ENCODE assay signal across 8 cellular contexts in genomic region chr22:37745548-37746365, GRCh38. TPM values are rescaled to one million over a fixed set of nuclear protein-coding genes. Genes with fewer than 3 reads are reported as not detected.
DNase-seq lines count a peak whose midpoint lies in the region; ATAC-seq and TF ChIP-seq lines count a peak whose summit lies in the region.

No MANE protein-coding gene starts in this region.

- intact Hi-C loops in CD4-positive, alpha-beta T cell (cut with DNase I, micrococcal nuclease) = loop anchor here in 1 of 2 experiments (2.0 to 5.0 kb wide), 5 partner anchors 59 to 138 kb away; partner anchors contain the start of genes ANKRD54, GCAT, GGA1 and NOL12
- intact Hi-C loops in activated T-helper 2 cell treated with anti-CD3 and anti-CD28 coated beads, Interferon-gamma antibody, Interleukin-2, Interleukin-4, amounts not matched to agents 10 μg/mL and 5 μg/mL and 100 μg/mL, durations not matched to agents 14 hours and 24 hours and 36 hours (cut with micrococcal nuclease) = loop anchor here (5.0 to 10.0 kb wide), 2 partner anchors 48 to 59 kb away; partner anchors contain the start of genes GCAT and TRIOBP

- peak overlapping the region; percentile 13 for H3K27ac ChIP-seq in CD4-positive, alpha-beta T cell (ENCODE audit: low read depth, low read length)

- H3K4me3 Mint-ChIP-seq in CD4-positive, alpha-beta T cell = peak overlapping the region; percentile 96
- H3K4me3 Mint-ChIP-seq in activated T-helper 2 cell treated with anti-CD3 and anti-CD28 coated beads, Interferon-gamma antibody, Interleukin-2, Interleukin-4, amounts not matched to agents 10 μg/mL and 5 μg/mL and 100 μg/mL, durations not matched to agents 14 hours and 24 hours and 36 hours (ENCODE audit: low read depth) = peak overlapping the region; percentile 90
- H3K4me3 Mint-ChIP-seq in naive thymus-derived CD8-positive, alpha-beta T cell = peak overlapping the region; percentile 79 to 97 (median 91)
- H3K4me3 Mint-ChIP-seq in stimulated activated effector memory CD8-positive, alpha-beta T cell treated with anti-CD3 and anti-CD28 coated beads, Interleukin-12 subunit alpha, Interleukin-12 subunit beta, amount 100 ng/mL, for 72 hours = peak overlapping the region; percentile 81

- no peaks in the 10 kb centered on the region for H3K27me3 ChIP-seq in CD4-positive, alpha-beta T cell (ENCODE audit: control insufficient read depth, insufficient read depth, low read length)

- peak; percentile 95 for ATAC-seq in CD4-positive, alpha-beta T cell (ENCODE audit: poor library complexity)
- ATAC-seq in GM21360 (IDR thresholded peaks at IDR 0.05; ENCODE audit: unreplicated experiment) = peak; percentile 54
- ATAC-seq in naive thymus-derived CD8-positive, alpha-beta T cell = peak; percentile 93 to 95
- peak; percentile 92 for ATAC-seq in stimulated activated effector memory CD8-positive, alpha-beta T cell treated with anti-CD3 and anti-CD28 coated beads, Interleukin-12 subunit alpha, Interleukin-12 subunit beta, amount 100 ng/mL, for 72 hours

- H3K36me3 Mint-ChIP-seq in CD4-positive, alpha-beta T cell (ENCODE audit: low read depth) = peaks cover 4% of the 10 kb centered on the region
- no peaks in the 10 kb centered on the region for H3K36me3 Mint-ChIP-seq in activated T-helper 2 cell treated with anti-CD3 and anti-CD28 coated beads, Interferon-gamma antibody, Interleukin-2, Interleukin-4, amounts not matched to agents 10 μg/mL and 5 μg/mL and 100 μg/mL, durations not matched to agents 14 hours and 24 hours and 36 hours (ENCODE audit: low read depth)
- H3K36me3 Mint-ChIP-seq in naive thymus-derived CD8-positive, alpha-beta T cell = no peaks in the 10 kb centered on the region
- H3K36me3 Mint-ChIP-seq in stimulated activated effector memory CD8-positive, alpha-beta T cell treated with anti-CD3 and anti-CD28 coated beads, Interleukin-12 subunit alpha, Interleukin-12 subunit beta, amount 100 ng/mL, for 72 hours = peaks cover 11% of the 10 kb centered on the region

- H3K27me3 Mint-ChIP-seq in CD4-positive, alpha-beta T cell = no peaks in the 10 kb centered on the region
- H3K27me3 Mint-ChIP-seq in activated T-helper 2 cell treated with anti-CD3 and anti-CD28 coated beads, Interferon-gamma antibody, Interleukin-2, Interleukin-4, amounts not matched to agents 10 μg/mL and 5 μg/mL and 100 μg/mL, durations not matched to agents 14 hours and 24 hours and 36 hours (ENCODE audit: low read depth) = no peaks in the 10 kb centered on the region
- H3K27me3 Mint-ChIP-seq in naive thymus-derived CD8-positive, alpha-beta T cell = no peaks in the 10 kb centered on the region

- no peak for TF ChIP-seq CTCF in CD4-positive, alpha-beta T cell (IDR thresholded peaks at IDR 0.05)
- TF ChIP-seq CTCF in fibroblast of mammary gland (conservative IDR thresholded peaks at IDR 0.05; ENCODE audit: control insufficient read depth, insufficient read depth, low read depth, low read length) = no peak

- no peaks in the 10 kb centered on the region for H3K9me3 ChIP-seq in CD4-positive, alpha-beta T cell (ENCODE audit: control insufficient read depth, low read length)

- CTCF ChIA-PET in CD4-positive, alpha-beta T cell (lab: Charles Lee) = no interaction called here

- peak overlapping the region; percentile 83 for H3K27ac Mint-ChIP-seq in CD4-positive, alpha-beta T cell
- H3K27ac Mint-ChIP-seq in activated T-helper 2 cell treated with anti-CD3 and anti-CD28 coated beads, Interferon-gamma antibody, Interleukin-2, Interleukin-4, amounts not matched to agents 10 μg/mL and 5 μg/mL and 100 μg/mL, durations not matched to agents 14 hours and 24 hours and 36 hours = peak overlapping the region; percentile 80
- H3K27ac Mint-ChIP-seq in naive thymus-derived CD8-positive, alpha-beta T cell = peak overlapping the region; percentile 74 to 93 (median 86)
- H3K27ac Mint-ChIP-seq in stimulated activated effector memory CD8-positive, alpha-beta T cell treated with anti-CD3 and anti-CD28 coated beads, Interleukin-12 subunit alpha, Interleukin-12 subunit beta, amount 100 ng/mL, for 72 hours = peak overlapping the region; percentile 84

- DNase-seq in CD4-positive, alpha-beta T cell = peak; percentile 68 to 87 (median 82)
- DNase-seq in HuH-7.5 (ENCODE audit: low spot score) = peak; percentile 94
- peak; percentile 92 for DNase-seq in RPMI8226
- peak; percentile 84 for DNase-seq in activated T-helper 2 cell treated with anti-CD3 and anti-CD28 coated beads, Interferon-gamma antibody, Interleukin-2, Interleukin-4, amounts not matched to agents 10 μg/mL and 5 μg/mL and 100 μg/mL, durations not matched to agents 14 hours and 24 hours and 36 hours (ENCODE audit: low spot score)
- peak; percentile 78 for DNase-seq in fibroblast of mammary gland (ENCODE audit: low read depth)
- peak; percentile 67 to 92 (median 81) for DNase-seq in naive thymus-derived CD8-positive, alpha-beta T cell
- DNase-seq in stimulated activated effector memory CD8-positive, alpha-beta T cell treated with anti-CD3 and anti-CD28 coated beads, Interleukin-12 subunit alpha, Interleukin-12 subunit beta, amount 100 ng/mL, for 72 hours (ENCODE audit: low spot score in 2 of 2) = peak; percentile 72 to 88

- H3K9me3 Mint-ChIP-seq in CD4-positive, alpha-beta T cell = no peaks in the 10 kb centered on the region
- no peaks in the 10 kb centered on the region for H3K9me3 Mint-ChIP-seq in activated T-helper 2 cell treated with anti-CD3 and anti-CD28 coated beads, Interferon-gamma antibody, Interleukin-2, Interleukin-4, amounts not matched to agents 10 μg/mL and 5 μg/mL and 100 μg/mL, durations not matched to agents 14 hours and 24 hours and 36 hours
- H3K9me3 Mint-ChIP-seq in naive thymus-derived CD8-positive, alpha-beta T cell = no peaks in the 10 kb centered on the region
- H3K9me3 Mint-ChIP-seq in stimulated activated effector memory CD8-positive, alpha-beta T cell treated with anti-CD3 and anti-CD28 coated beads, Interleukin-12 subunit alpha, Interleukin-12 subunit beta, amount 100 ng/mL, for 72 hours = no peaks in the 10 kb centered on the region

- peak overlapping the region; percentile 90 for H3K4me3 ChIP-seq in fibroblast of mammary gland (ENCODE audit: control insufficient read depth, low read depth, low read length)

- POLR2A ChIA-PET in CD4-positive, alpha-beta T cell (lab: Charles Lee) = interaction anchor here (1.2 kb wide), 1 partner anchor 64 kb away, joined by 3 read pairs; no protein-coding TSS in a partner anchor
- POLR2A ChIA-PET in naive thymus-derived CD8-positive, alpha-beta T cell (lab: Charles Lee) = interaction anchor here (1.0 kb wide), 1 partner anchor 455 kb away, joined by 6 read pairs; no protein-coding TSS in a partner anchor

- H3K4me1 Mint-ChIP-seq in CD4-positive, alpha-beta T cell (ENCODE audit: low read depth) = peaks cover 22% of the 10 kb centered on the region
- H3K4me1 Mint-ChIP-seq in activated T-helper 2 cell treated with anti-CD3 and anti-CD28 coated beads, Interferon-gamma antibody, Interleukin-2, Interleukin-4, amounts not matched to agents 10 μg/mL and 5 μg/mL and 100 μg/mL, durations not matched to agents 14 hours and 24 hours and 36 hours (ENCODE audit: low read depth) = peaks cover 26% of the 10 kb centered on the region
- H3K4me1 Mint-ChIP-seq in naive thymus-derived CD8-positive, alpha-beta T cell = peaks cover 14 to 38% (median 30%) of the 10 kb centered on the region in 4 donors
- H3K4me1 Mint-ChIP-seq in stimulated activated effector memory CD8-positive, alpha-beta T cell treated with anti-CD3 and anti-CD28 coated beads, Interleukin-12 subunit alpha, Interleukin-12 subunit beta, amount 100 ng/mL, for 72 hours = peaks cover 37% of the 10 kb centered on the region

RNA-seq across cellular contexts. Expression of gene TRIOBP, which starts 48.9 kb away (rescaled TPM):
- 10 to 100 TPM in 1 of 2 experiments, 1 to 10 TPM in 1; 9.0 to 10.1 TPM for total RNA-seq in CD4-positive, alpha-beta T cell
- 37.2 and 43.3 TPM in 2 replicates for total RNA-seq in activated T-helper 2 cell treated with anti-CD3 and anti-CD28 coated beads, Interferon-gamma antibody, Interleukin-2, Interleukin-4, amounts not matched to agents 10 μg/mL and 5 μg/mL and 100 μg/mL, durations not matched to agents 14 hours and 24 hours and 36 hours
- total RNA-seq in naive thymus-derived CD8-positive, alpha-beta T cell = 10 to 100 TPM; 26.4 to 30.9 TPM
- 10 to 100 TPM in 2 of 3 donors, 1 to 10 TPM in 1; 7.8 to 11.6 (median 10.7) TPM for polyA plus RNA-seq in naive thymus-derived CD8-positive, alpha-beta T cell

RNA-seq across cellular contexts. Expression of gene NOL12, which starts 59.6 kb away (rescaled TPM):
- total RNA-seq in CD4-positive, alpha-beta T cell = 10 to 100 TPM; 24.3 to 26.2 TPM
- 55.4 and 60.6 TPM in 2 replicates for total RNA-seq in activated T-helper 2 cell treated with anti-CD3 and anti-CD28 coated beads, Interferon-gamma antibody, Interleukin-2, Interleukin-4, amounts not matched to agents 10 μg/mL and 5 μg/mL and 100 μg/mL, durations not matched to agents 14 hours and 24 hours and 36 hours
- 10 to 100 TPM; 47.9 to 48.6 TPM for total RNA-seq in naive thymus-derived CD8-positive, alpha-beta T cell
- 10 to 100 TPM; 35.0 to 46.4 (median 43.8) TPM for polyA plus RNA-seq in naive thymus-derived CD8-positive, alpha-beta T cell

Comparison
In these comparisons a context has a peak if more than half of its experiments do, and no peak if none do; other contexts are left out.
1. Peak in every context shown above with its lines: DNase-seq, ATAC-seq, H3K4me3 ChIP-seq and H3K27ac ChIP-seq.